In genomic region chr22:46764140-46764680, GRCh38 we compare ENCODE assay signal across 11 cellular contexts. TPM values are rescaled to one million over a fixed set of nuclear protein-coding genes. Genes with fewer than 3 reads are reported as not detected.
A peak's percentile ranks its signal among the peaks of the same experiment; 100 is the strongest.
DNase-seq lines count a peak whose midpoint lies in the region; ATAC-seq and TF ChIP-seq lines count a peak whose summit lies in the region.
"Had no signal": no experiment of that assay in that cellular context is flagged by ENCODE, and none has a peak within 500 bp of the region (broad histone marks: within the 10 kb centered on the region; RNA-seq: fewer than 3 reads in every experiment).

No MANE protein-coding gene starts in this region.

- TF ChIP-seq POLR2A in HCT116 (IDR thresholded peaks at IDR 0.05; ENCODE audit: borderline replicate concordance, extremely low read depth, insufficient read depth, insufficient read length) = no peak

- H3K4me2 ChIP-seq in HCT116 (ENCODE audit: low read length) = peak overlapping the region; percentile 96

- no peak for TF ChIP-seq RAD21 in HCT116 (IDR thresholded peaks at IDR 0.05; ENCODE audit: low read depth)

- H3K27ac Mint-ChIP-seq in CD4-positive, alpha-beta memory T cell = peak overlapping the region; percentile 91 to 100 (median 100)
- no peak overlapping the region for H3K27ac Mint-ChIP-seq in nephron progenitor cell

- peaks cover 51% of the 10 kb centered on the region for H3K4me1 ChIP-seq in CD4-positive, alpha-beta memory T cell (ENCODE audit: insufficient read depth, low read length)
- H3K4me1 ChIP-seq in HCT116 (ENCODE audit: control insufficient read depth in 1 of 2, insufficient read depth in 2 of 2, low read length in 2 of 2) (peaks cover 12 to 24% of the 10 kb centered on the region in 2 experiments), adipocyte (ENCODE audit: control insufficient read depth, insufficient read depth, low read length) (peaks cover 24% of the 10 kb centered on the region)

- no peak overlapping the region for H2AFZ ChIP-seq in HCT116 (ENCODE audit: low read depth, low read length, poor library complexity, severe bottlenecking)

- ATAC-seq in HCT116 = no peak
- ATAC-seq in Right ventricle myocardium inferior = no peak
- ATAC-seq in left colon = no peak
- ATAC-seq: activated CD4-positive, CD25-positive, alpha-beta regulatory T cell treated with anti-CD3 and anti-CD28 coated beads, Interleukin-2, amount 50 U/mL, for 24 hours had no signal

- no peaks in the 10 kb centered on the region for H3K9me2 ChIP-seq in HCT116 (ENCODE audit: insufficient read depth)

- BruUV-seq in HCT116 (replicated peaks; lab: Mats Ljungman, UMichigan) = no TSS peak

- no peaks in the 10 kb centered on the region for H3K9me3 Mint-ChIP-seq in CD4-positive, alpha-beta memory T cell
- H3K9me3 Mint-ChIP-seq in nephron progenitor cell = no peaks in the 10 kb centered on the region

- H3K4me3 ChIP-seq in CD4-positive, alpha-beta memory T cell (ENCODE audit: low read length in 2 of 2) = no peak overlapping the region
- H3K4me3 ChIP-seq in HCT116 (replicated peaks in 1 of 2; ENCODE audit: low read depth in 1 of 2, low read length in 2 of 2) (no peak overlapping the region), adipocyte (ENCODE audit: low read length) (peak overlapping the region; percentile 87)

- H3K79me2 ChIP-seq in HCT116 (ENCODE audit: insufficient read depth, low read length) = peaks cover 63% of the 10 kb centered on the region

- H3K9ac ChIP-seq in HCT116 (ENCODE audit: low read length) = no peak overlapping the region
- H3K9ac ChIP-seq in adipocyte (ENCODE audit: low read length) = peak overlapping the region; percentile 94

- H3K27me3 Mint-ChIP-seq in CD4-positive, alpha-beta memory T cell = no peaks in the 10 kb centered on the region
- no peaks in the 10 kb centered on the region for H3K27me3 Mint-ChIP-seq in nephron progenitor cell (ENCODE audit: low read depth, poor library complexity)

- no peaks in the 10 kb centered on the region for H4K20me1 ChIP-seq in HCT116 (ENCODE audit: insufficient read depth)

- RAD21 ChIA-PET in HCT116 (lab: Charles Lee; ENCODE audit: low non-redundant PET in 1 of 2, low total read pairs in 2 of 2, uncharacterized antibody in 2 of 2, unreplicated experiment in 2 of 2) = no interaction called here

- no peaks in the 10 kb centered on the region for H3K36me3 ChIP-seq in CD4-positive, alpha-beta memory T cell (ENCODE audit: insufficient read depth, low read length)
- H3K36me3 ChIP-seq in HCT116 (ENCODE audit: control insufficient read depth in 1 of 2, insufficient read depth in 2 of 2, low read length in 2 of 2) (no peaks in the 10 kb centered on the region; a peak in 1 of 4 replicates), adipocyte (ENCODE audit: control insufficient read depth, insufficient read depth, low read length, severe bottlenecking) (no peaks in the 10 kb centered on the region)

- TF ChIP-seq CTCF in HCT116 (IDR thresholded peaks at IDR 0.05 in 2 of 3, conservative IDR thresholded peaks at IDR 0.05 in 1 of 3; ENCODE audit: borderline replicate concordance in 1 of 3, insufficient read depth in 1 of 3, low read depth in 2 of 3, low read length in 2 of 3) (no peak), nephron progenitor cell (IDR thresholded peaks at IDR 0.05) (no peak)

- intact Hi-C loops in CD4-positive, alpha-beta memory T cell (cut with micrococcal nuclease) = no loop called here
- intact Hi-C loops in HCT116 (cut with micrococcal nuclease) (no loop called here), Right ventricle myocardium inferior (cut with DNase I) (loop anchor here (5.0 kb wide), 1 partner anchor 38 kb away; no protein-coding TSS in a partner anchor), left colon (cut with DNase I, micrococcal nuclease) (no loop called here)

- peak overlapping the region; percentile 99 for H3K27ac ChIP-seq in CD4-positive, alpha-beta memory T cell (ENCODE audit: low read depth, low read length)
- H3K27ac ChIP-seq in HCT116 (ENCODE audit: low read depth, low read length) = no peak overlapping the region

- CTCF ChIA-PET in CD4-positive, alpha-beta memory T cell (lab: Charles Lee; ENCODE audit: partially characterized antibody) = interaction anchor here (1.0 to 7.4 kb wide), 4 partner anchors 10 to 35 kb away, joined by 3 to 61 read pairs (median 5); no protein-coding TSS in a partner anchor
- CTCF ChIA-PET in HCT116 (lab: Charles Lee) = no interaction called here

- H3K4me1 Mint-ChIP-seq in CD4-positive, alpha-beta memory T cell = peaks cover 42 to 81% (median 58%) of the 10 kb centered on the region in 4 donors
- peaks cover 68% of the 10 kb centered on the region for H3K4me1 Mint-ChIP-seq in nephron progenitor cell

- POLR2A ChIA-PET in CD4-positive, alpha-beta memory T cell (lab: Charles Lee; ENCODE audit: partially characterized antibody) = interaction anchor here (0.7 to 7.5 kb wide), 5 partner anchors 10 to 28 kb away, joined by 4 to 100 read pairs (median 51); no protein-coding TSS in a partner anchor
- POLR2A ChIA-PET in HCT116 (lab: Charles Lee) = interaction anchor here (2.3 kb wide), 1 partner anchor 10 kb away, joined by 33 read pairs; no protein-coding TSS in a partner anchor

- no peaks in the 10 kb centered on the region for H3K9me3 ChIP-seq in CD4-positive, alpha-beta memory T cell (ENCODE audit: control insufficient read depth in 1 of 2, low read length in 2 of 2)
- H3K9me3 ChIP-seq in HCT116 (ENCODE audit: control insufficient read depth in 1 of 2, insufficient read depth in 1 of 2, low read depth in 1 of 2, low read length in 2 of 2) = no peaks in the 10 kb centered on the region
- no peaks in the 10 kb centered on the region for H3K9me3 ChIP-seq in adipocyte (ENCODE audit: control insufficient read depth, low read length)
- H3K9me3 ChIP-seq: MG63 had no signal

- H3K36me3 Mint-ChIP-seq in CD4-positive, alpha-beta memory T cell = peaks cover 5 to 34% of the 10 kb centered on the region in 2 donors
- H3K36me3 Mint-ChIP-seq in nephron progenitor cell (ENCODE audit: low read depth) = peaks cover 4% of the 10 kb centered on the region

- no peaks in the 10 kb centered on the region for H3K27me3 ChIP-seq in CD4-positive, alpha-beta memory T cell (ENCODE audit: insufficient read depth, low read length)
- no peaks in the 10 kb centered on the region for H3K27me3 ChIP-seq in HCT116 (ENCODE audit: insufficient read depth, low read length)
- no peaks in the 10 kb centered on the region for H3K27me3 ChIP-seq in adipocyte (replicated peaks; ENCODE audit: control insufficient read depth, insufficient read depth, low read length)
- H3K27me3 ChIP-seq: MG63 had no signal

- H3K4me3 Mint-ChIP-seq in CD4-positive, alpha-beta memory T cell = peak overlapping the region; percentile 98 to 100 (median 99)
- peak overlapping the region; percentile 99 for H3K4me3 Mint-ChIP-seq in nephron progenitor cell

- DNase-seq in CD4-positive, alpha-beta memory T cell = no peak
- DNase-seq in HCT116 (ENCODE audit: low read depth, low spot score) = no peak
- peak; percentile 29 for DNase-seq in adipocyte (ENCODE audit: low read depth)
- no peak for DNase-seq in nephron progenitor cell
- no peak for DNase-seq in LoVo (ENCODE audit: low spot score)
- DNase-seq in Right ventricle myocardium inferior (ENCODE audit: missing footprints) = no peak
- no peak for DNase-seq in left colon
- DNase-seq in occipital lobe (lab: John Stamatoyannopoulos, UW) = no peak
- DNase-seq: MG63; stimulated activated CD4-positive, alpha-beta T cell treated with anti-CD3 and anti-CD28 coated beads, Interleukin-2, amount 100 ng/mL, for 48 hours had no signal

TF ChIP-seq in HCT116, 20 proteins besides CTCF, POLR2A, EP300 and RAD21:
- TF ChIP-seq SIN3A (IDR thresholded peaks at IDR 0.05; ENCODE audit: low read depth) (no peak), SRF (IDR thresholded peaks at IDR 0.05; ENCODE audit: low read depth) (no peak), POLR2AphosphoS5 (IDR thresholded peaks at IDR 0.05; ENCODE audit: low read depth, low read length) (no peak), TCF7L2 (IDR thresholded peaks at IDR 0.05; ENCODE audit: borderline replicate concordance, extremely low read depth, insufficient read depth, insufficient read length) (no peak), CEBPB (IDR thresholded peaks at IDR 0.05; ENCODE audit: low read depth) (no peak), EZH2 (IDR thresholded peaks at IDR 0.05) (no peak), ZNF274 (IDR thresholded peaks at IDR 0.05; ENCODE audit: low read depth, low read length) (no peak), FOSL1 (IDR thresholded peaks at IDR 0.05; ENCODE audit: low read depth) (no peak), EZH2phosphoT487 (IDR thresholded peaks at IDR 0.05; ENCODE audit: borderline replicate concordance) (no peak), ELF1 (IDR thresholded peaks at IDR 0.05; ENCODE audit: borderline replicate concordance, low read depth) (no peak), JUND (IDR thresholded peaks at IDR 0.05) (no peak), CBX3 (IDR thresholded peaks at IDR 0.05; ENCODE audit: low read depth) (no peak), ZFX (IDR thresholded peaks at IDR 0.05) (no peak), SP1 (IDR thresholded peaks at IDR 0.05; ENCODE audit: low read depth) (no peak)

RNA-seq across cellular contexts. Expression of gene TBC1D22A, which starts 1.8 kb away (rescaled TPM):
- total RNA-seq in CD4-positive, alpha-beta memory T cell = 10 to 100 TPM; 49.0 to 49.2 TPM
- polyA plus RNA-seq in CD4-positive, alpha-beta memory T cell = 10 to 100 TPM; 20.6 to 24.4 TPM
- total RNA-seq in HCT116 (2021; ENCODE audit: unreplicated experiment) (20.9 TPM), Right ventricle myocardium inferior (14.6 TPM), left colon (10 to 100 TPM; 40.7 to 45.2 TPM), occipital lobe (4.5 TPM)
- 18.6 and 19.1 TPM in 2 replicates for polyA plus RNA-seq in HCT116 (2012)

RNA-seq across cellular contexts. Expression of gene CERK, which starts 26.2 kb away (rescaled TPM):
- 100 to 1,000 TPM; 161 to 164 TPM for total RNA-seq in CD4-positive, alpha-beta memory T cell
- 100 to 1,000 TPM in 1 of 2 donors, 10 to 100 TPM in 1; 91.2 to 111 TPM for polyA plus RNA-seq in CD4-positive, alpha-beta memory T cell
- total RNA-seq in HCT116 (2021; ENCODE audit: unreplicated experiment) (35.0 TPM), Right ventricle myocardium inferior (71.6 TPM), left colon (10 to 100 TPM; 35.4 to 39.9 TPM), occipital lobe (42.0 TPM)
- polyA plus RNA-seq in HCT116 (2012) = 24.9 and 28.5 TPM in 2 replicates
